ENCODE assay signal across 1 cellular context in the genomic region with DNA sequence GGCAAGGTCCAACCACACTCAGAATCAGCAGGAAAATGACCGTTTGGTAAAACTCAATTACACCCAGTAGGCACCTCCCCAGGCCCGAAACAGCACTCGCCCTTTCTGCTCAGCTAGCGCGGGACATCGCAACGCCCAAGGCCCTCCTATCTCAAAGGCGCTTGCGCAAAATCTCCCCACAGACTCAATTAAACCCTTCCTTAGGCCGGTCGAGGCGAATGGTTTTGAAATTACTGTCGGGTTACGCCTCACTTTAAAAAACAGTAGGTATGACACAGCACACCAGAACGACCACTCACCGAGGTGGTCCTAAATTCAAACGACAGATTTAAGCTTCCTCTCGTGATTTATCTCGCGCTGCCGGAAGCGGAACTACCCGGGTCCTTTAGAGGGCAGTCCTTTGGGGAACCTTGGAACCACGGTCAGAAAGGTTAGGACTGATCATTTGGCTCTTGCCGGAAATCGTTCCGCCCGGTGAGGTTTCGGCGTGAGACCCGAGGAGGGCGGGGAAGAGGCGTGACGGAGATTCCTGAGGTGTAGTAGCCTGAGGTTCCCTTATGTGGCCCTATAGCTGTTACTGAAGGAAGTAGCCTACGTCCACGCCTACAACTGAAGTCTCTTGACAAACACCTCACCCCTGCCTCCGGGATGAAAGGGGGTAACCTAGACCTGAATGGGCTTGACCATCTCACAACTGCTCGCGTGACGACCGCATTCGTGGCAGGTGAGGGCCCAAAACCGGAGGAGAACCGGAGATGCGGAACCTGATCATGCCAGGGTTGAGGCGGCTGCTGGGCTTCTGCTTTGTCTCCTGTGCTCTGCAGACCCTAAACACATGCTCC.
TF ChIP-seq lines count a peak whose summit lies in the region.

A gene with protein sequence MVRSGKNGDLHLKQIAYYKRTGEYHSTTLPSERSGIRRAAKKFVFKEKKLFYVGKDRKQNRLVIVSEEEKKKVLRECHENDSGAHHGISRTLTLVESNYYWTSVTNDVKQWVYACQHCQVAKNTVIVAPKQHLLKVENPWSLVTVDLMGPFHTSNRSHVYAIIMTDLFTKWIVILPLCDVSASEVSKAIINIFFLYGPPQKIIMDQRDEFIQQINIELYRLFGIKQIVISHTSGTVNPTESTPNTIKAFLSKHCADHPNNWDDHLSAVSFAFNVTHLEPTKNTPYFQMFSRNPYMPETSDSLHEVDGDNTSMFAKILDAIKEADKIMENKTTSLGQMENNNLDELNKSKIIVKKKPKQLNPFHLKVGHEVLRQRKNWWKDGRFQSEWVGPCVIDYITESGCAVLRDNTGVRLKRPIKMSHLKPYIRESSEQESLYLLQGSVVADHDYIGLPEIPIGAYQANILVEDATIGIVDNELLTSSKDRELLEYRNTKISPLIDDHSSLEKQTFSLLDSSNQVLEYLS (minus strand): TSS at position 374 of the 842 bp plus-strand sequence. CDS start 11,431 bp downstream, outside the sequence.
PPIP5K2 (plus strand) TSS at position 537 of the 842 bp plus-strand sequence. CDS start 9,289 bp downstream, outside the sequence.

TF ChIP-seq in HepG2, 621 proteins besides CTCF, POLR2A, EP300 and RAD21 (continued from another document and continues in another):
- TF ChIP-seq ZKSCAN8 (CRISPR knock-in tag; IDR thresholded peaks at IDR 0.05; ENCODE audit: borderline replicate concordance) (peak; percentile 31; the same call in 1 of the 2 replicates), CHD2 (IDR thresholded peaks at IDR 0.05; ENCODE audit: low read depth, low read length) (0 out of 2 replicates have a peak, but pooled peaks have one; percentile 10), GABPA (IDR thresholded peaks at IDR 0.05; ENCODE audit: low read depth, low read length) (peak; percentile 98), GABPA (CRISPR knock-in tag; IDR thresholded peaks at IDR 0.05; ENCODE audit: low read depth) (peak; percentile 100), ZNF142 (CRISPR knock-in tag; IDR thresholded peaks at IDR 0.05) (peak; percentile 69), ZNF841 (CRISPR knock-in tag; IDR thresholded peaks at IDR 0.05; ENCODE audit: borderline replicate concordance) (no peak), SRSF1 (optimal IDR thresholded peaks at IDR 0.05; ENCODE audit: low read depth, low read length) (peak; percentile 50), ZNF282 (IDR thresholded peaks at IDR 0.05; ENCODE audit: partially characterized antibody) (no peak), ZNF205 (CRISPR knock-in tag; IDR thresholded peaks at IDR 0.05) (no peak; the same call in 1 of the 2 replicates), THYN1 (CRISPR knock-in tag; IDR thresholded peaks at IDR 0.05; ENCODE audit: borderline replicate concordance, low read depth) (0 out of 2 replicates have a peak, but pooled peaks have one; percentile 36), MXD3 (CRISPR knock-in tag; IDR thresholded peaks at IDR 0.05) (no peak; the same call in 1 of the 2 replicates), GTF2F1 (IDR thresholded peaks at IDR 0.05; ENCODE audit: low read length) (peak; percentile 7; the same call in 1 of the 2 replicates), E2F1 (CRISPR knock-in tag; IDR thresholded peaks at IDR 0.05) (peak; percentile 70; the same call in 1 of the 2 replicates), PHF20 (CRISPR knock-in tag; IDR thresholded peaks at IDR 0.05) (peak; percentile 96)
- TF ChIP-seq, protein P1, sequence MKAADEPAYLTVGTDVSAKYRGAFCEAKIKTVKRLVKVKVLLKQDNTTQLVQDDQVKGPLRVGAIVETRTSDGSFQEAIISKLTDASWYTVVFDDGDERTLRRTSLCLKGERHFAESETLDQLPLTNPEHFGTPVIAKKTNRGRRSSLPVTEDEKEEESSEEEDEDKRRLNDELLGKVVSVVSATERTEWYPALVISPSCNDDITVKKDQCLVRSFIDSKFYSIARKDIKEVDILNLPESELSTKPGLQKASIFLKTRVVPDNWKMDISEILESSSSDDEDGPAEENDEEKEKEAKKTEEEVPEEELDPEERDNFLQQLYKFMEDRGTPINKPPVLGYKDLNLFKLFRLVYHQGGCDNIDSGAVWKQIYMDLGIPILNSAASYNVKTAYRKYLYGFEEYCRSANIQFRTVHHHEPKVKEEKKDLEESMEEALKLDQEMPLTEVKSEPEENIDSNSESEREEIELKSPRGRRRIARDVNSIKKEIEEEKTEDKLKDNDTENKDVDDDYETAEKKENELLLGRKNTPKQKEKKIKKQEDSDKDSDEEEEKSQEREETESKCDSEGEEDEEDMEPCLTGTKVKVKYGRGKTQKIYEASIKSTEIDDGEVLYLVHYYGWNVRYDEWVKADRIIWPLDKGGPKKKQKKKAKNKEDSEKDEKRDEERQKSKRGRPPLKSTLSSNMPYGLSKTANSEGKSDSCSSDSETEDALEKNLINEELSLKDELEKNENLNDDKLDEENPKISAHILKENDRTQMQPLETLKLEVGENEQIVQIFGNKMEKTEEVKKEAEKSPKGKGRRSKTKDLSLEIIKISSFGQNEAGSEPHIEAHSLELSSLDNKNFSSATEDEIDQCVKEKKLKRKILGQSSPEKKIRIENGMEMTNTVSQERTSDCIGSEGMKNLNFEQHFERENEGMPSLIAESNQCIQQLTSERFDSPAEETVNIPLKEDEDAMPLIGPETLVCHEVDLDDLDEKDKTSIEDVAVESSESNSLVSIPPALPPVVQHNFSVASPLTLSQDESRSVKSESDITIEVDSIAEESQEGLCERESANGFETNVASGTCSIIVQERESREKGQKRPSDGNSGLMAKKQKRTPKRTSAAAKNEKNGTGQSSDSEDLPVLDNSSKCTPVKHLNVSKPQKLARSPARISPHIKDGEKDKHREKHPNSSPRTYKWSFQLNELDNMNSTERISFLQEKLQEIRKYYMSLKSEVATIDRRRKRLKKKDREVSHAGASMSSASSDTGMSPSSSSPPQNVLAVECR (CRISPR knock-in tag; IDR thresholded peaks at IDR 0.05; ENCODE audit: borderline replicate concordance): peak; percentile 86
- TF ChIP-seq, protein P2, sequence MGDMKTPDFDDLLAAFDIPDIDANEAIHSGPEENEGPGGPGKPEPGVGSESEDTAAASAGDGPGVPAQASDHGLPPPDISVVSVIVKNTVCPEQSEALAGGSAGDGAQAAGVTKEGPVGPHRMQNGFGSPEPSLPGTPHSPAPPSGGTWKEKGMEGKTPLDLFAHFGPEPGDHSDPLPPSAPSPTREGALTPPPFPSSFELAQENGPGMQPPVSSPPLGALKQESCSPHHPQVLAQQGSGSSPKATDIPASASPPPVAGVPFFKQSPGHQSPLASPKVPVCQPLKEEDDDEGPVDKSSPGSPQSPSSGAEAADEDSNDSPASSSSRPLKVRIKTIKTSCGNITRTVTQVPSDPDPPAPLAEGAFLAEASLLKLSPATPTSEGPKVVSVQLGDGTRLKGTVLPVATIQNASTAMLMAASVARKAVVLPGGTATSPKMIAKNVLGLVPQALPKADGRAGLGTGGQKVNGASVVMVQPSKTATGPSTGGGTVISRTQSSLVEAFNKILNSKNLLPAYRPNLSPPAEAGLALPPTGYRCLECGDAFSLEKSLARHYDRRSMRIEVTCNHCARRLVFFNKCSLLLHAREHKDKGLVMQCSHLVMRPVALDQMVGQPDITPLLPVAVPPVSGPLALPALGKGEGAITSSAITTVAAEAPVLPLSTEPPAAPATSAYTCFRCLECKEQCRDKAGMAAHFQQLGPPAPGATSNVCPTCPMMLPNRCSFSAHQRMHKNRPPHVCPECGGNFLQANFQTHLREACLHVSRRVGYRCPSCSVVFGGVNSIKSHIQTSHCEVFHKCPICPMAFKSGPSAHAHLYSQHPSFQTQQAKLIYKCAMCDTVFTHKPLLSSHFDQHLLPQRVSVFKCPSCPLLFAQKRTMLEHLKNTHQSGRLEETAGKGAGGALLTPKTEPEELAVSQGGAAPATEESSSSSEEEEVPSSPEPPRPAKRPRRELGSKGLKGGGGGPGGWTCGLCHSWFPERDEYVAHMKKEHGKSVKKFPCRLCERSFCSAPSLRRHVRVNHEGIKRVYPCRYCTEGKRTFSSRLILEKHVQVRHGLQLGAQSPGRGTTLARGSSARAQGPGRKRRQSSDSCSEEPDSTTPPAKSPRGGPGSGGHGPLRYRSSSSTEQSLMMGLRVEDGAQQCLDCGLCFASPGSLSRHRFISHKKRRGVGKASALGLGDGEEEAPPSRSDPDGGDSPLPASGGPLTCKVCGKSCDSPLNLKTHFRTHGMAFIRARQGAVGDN (CRISPR knock-in tag; IDR thresholded peaks at IDR 0.05): peak; percentile 80
- TF ChIP-seq, protein P3, sequence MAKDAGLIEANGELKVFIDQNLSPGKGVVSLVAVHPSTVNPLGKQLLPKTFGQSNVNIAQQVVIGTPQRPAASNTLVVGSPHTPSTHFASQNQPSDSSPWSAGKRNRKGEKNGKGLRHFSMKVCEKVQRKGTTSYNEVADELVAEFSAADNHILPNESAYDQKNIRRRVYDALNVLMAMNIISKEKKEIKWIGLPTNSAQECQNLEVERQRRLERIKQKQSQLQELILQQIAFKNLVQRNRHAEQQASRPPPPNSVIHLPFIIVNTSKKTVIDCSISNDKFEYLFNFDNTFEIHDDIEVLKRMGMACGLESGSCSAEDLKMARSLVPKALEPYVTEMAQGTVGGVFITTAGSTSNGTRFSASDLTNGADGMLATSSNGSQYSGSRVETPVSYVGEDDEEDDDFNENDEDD (CRISPR knock-in tag; IDR thresholded peaks at IDR 0.05; ENCODE audit: borderline replicate concordance): peak; percentile 63
- TF ChIP-seq, protein P4, sequence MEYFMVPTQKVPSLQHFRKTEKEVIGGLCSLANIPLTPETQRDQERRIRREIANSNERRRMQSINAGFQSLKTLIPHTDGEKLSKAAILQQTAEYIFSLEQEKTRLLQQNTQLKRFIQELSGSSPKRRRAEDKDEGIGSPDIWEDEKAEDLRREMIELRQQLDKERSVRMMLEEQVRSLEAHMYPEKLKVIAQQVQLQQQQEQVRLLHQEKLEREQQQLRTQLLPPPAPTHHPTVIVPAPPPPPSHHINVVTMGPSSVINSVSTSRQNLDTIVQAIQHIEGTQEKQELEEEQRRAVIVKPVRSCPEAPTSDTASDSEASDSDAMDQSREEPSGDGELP (IDR thresholded peaks at IDR 0.05; ENCODE audit: borderline replicate concordance, low read depth): 0 out of 2 replicates have a peak, but pooled peaks have one; percentile 23
- TF ChIP-seq, protein P5, sequence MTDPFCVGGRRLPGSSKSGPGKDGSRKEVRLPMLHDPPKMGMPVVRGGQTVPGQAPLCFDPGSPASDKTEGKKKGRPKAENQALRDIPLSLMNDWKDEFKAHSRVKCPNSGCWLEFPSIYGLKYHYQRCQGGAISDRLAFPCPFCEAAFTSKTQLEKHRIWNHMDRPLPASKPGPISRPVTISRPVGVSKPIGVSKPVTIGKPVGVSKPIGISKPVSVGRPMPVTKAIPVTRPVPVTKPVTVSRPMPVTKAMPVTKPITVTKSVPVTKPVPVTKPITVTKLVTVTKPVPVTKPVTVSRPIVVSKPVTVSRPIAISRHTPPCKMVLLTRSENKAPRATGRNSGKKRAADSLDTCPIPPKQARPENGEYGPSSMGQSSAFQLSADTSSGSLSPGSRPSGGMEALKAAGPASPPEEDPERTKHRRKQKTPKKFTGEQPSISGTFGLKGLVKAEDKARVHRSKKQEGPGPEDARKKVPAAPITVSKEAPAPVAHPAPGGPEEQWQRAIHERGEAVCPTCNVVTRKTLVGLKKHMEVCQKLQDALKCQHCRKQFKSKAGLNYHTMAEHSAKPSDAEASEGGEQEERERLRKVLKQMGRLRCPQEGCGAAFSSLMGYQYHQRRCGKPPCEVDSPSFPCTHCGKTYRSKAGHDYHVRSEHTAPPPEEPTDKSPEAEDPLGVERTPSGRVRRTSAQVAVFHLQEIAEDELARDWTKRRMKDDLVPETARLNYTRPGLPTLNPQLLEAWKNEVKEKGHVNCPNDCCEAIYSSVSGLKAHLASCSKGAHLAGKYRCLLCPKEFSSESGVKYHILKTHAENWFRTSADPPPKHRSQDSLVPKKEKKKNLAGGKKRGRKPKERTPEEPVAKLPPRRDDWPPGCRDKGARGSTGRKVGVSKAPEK (CRISPR knock-in tag; IDR thresholded peaks at IDR 0.05; ENCODE audit: borderline replicate concordance): no peak; the same call in 1 of the 2 replicates
